1 cellular context compared by ENCODE assay signal in the genomic region with DNA sequence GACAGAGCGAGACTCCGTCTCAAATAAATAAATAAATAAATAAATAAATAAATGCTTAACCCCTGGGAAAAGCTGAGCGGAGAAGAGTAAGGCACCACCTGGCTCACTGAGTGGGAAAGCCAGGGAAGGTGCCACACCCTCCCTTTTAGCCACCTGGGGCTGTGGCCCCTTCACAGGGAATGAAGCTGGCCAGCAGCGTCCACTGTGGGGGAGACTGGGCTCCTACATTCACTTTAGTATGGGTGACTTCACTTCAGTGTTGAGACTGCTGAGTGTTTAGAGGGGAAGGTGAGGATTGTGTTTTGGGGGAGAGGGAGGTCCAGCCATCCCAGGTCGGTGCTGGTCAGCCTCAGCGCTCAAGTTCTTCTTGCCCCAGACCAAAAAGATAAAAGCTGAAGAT.
TF ChIP-seq lines count a peak whose summit lies in the region.

No MANE protein-coding gene starts in this region.

TF ChIP-seq in HEK293T, 16 proteins besides CTCF, POLR2A, EP300 and RAD21 (continued from another document):
- TF ChIP-seq FOXM1 (IDR thresholded peaks at IDR 0.05; ENCODE audit: borderline replicate concordance): no peak
- TF ChIP-seq PKNOX1 (IDR thresholded peaks at IDR 0.05): no peak
- TF ChIP-seq CTBP1 (IDR thresholded peaks at IDR 0.05; ENCODE audit: borderline replicate concordance): no peak
